10 cellular contexts compared by ENCODE assay signal in the genomic region with DNA sequence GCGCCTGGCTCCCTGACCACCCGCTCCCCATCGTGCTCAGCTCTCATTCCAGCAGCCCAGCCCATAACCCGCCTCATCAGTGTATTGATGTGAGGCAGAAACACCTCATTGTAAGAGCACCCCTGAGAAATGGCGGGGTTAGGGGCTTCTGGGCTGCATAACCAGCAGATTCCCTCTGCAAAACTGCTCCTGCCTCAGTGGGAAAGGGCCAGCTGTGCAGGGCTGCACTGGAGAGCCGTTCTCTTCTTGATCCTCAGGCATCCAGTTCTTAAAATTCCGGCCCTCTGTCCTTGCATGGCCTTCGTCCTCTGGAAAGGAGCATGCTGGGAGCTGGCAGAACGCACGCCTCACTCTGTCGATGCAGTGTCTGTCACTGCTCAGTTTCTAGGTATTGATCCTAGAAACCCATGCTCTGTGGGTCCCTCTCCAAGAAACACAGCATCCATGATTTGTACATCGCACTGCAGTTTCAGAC.
DNase-seq lines count a peak whose midpoint lies in the region; ATAC-seq lines count a peak whose summit lies in the region.
"Had no signal": no experiment of that assay in that cellular context is flagged by ENCODE, and none has a peak within 500 bp of the region (broad histone marks: within the 10 kb centered on the region; RNA-seq: fewer than 3 reads in every experiment).

No MANE protein-coding gene starts in this region.

- no peak overlapping the region for H2BK5ac ChIP-seq in mesenchymal stem cell (ENCODE audit: low read depth, low read length, poor library complexity, severe bottlenecking)

- no peak overlapping the region for H3K14ac ChIP-seq in mesenchymal stem cell (ENCODE audit: low read length in 2 of 2)

- no peak overlapping the region for H4K91ac ChIP-seq in mesenchymal stem cell (ENCODE audit: low read length)

- H2BK120ac ChIP-seq in mesenchymal stem cell (ENCODE audit: low read depth, low read length), result no peak overlapping the region

- DNase-seq in CD4-positive, CD25-positive, alpha-beta regulatory T cell, result no peak
- no peak for DNase-seq in activated CD4-positive, alpha-beta memory T cell treated with anti-CD3 and anti-CD28 coated beads, Interleukin-2, amount 10 ng/mL, durations not matched to agents 7 days and 5 days
- DNase-seq in mesenchymal stem cell (no peak), G401 (ENCODE audit: low spot score) (no peak), amygdala (lab: John Stamatoyannopoulos, UW) (no peak), iPS-NIHi11 (ENCODE audit: low spot score) (no peak), NCI-H774 (lab: John Stamatoyannopoulos, UW) (no peak)
- DNase-seq: PC-3 had no signal

- H2AFZ ChIP-seq in mesenchymal stem cell (ENCODE audit: low read depth, low read length), result no peak overlapping the region

- no peaks in the 10 kb centered on the region for H3K9me3 ChIP-seq in CD4-positive, CD25-positive, alpha-beta regulatory T cell (ENCODE audit: control insufficient read depth in 2 of 2, low read length in 2 of 2)
- no peaks in the 10 kb centered on the region for H3K9me3 ChIP-seq in mesenchymal stem cell (ENCODE audit: control insufficient read depth, low read length)
- H3K9me3 ChIP-seq: HAP-1 had no signal

- H2AK5ac ChIP-seq in mesenchymal stem cell (ENCODE audit: low read length, severe bottlenecking), result no peak overlapping the region

- H3K27ac ChIP-seq in CD4-positive, CD25-positive, alpha-beta regulatory T cell (ENCODE audit: insufficient read depth, low read length, poor library complexity, severe bottlenecking), result peak overlapping the region; percentile 44
- no peak overlapping the region for H3K27ac ChIP-seq in mesenchymal stem cell (ENCODE audit: low read length, poor library complexity, severe bottlenecking)

- H3K4ac ChIP-seq in mesenchymal stem cell (ENCODE audit: low read depth in 1 of 2, low read length in 2 of 2), result no peak overlapping the region

- H3K9me3 Mint-ChIP-seq in CD4-positive, CD25-positive, alpha-beta regulatory T cell, result no peaks in the 10 kb centered on the region
- no peaks in the 10 kb centered on the region for H3K9me3 Mint-ChIP-seq in activated CD4-positive, alpha-beta memory T cell treated with anti-CD3 and anti-CD28 coated beads, Interleukin-2, amount 10 ng/mL, durations not matched to agents 7 days and 5 days

- ATAC-seq in CD4-positive, CD25-positive, alpha-beta regulatory T cell (ENCODE audit: low read depth in 2 of 2), result no peak
- peak; percentile 15 for ATAC-seq in GM21423 (IDR thresholded peaks at IDR 0.05; ENCODE audit: unreplicated experiment)
- ATAC-seq: PC-3 had no signal

- WGBS in mesenchymal stem cell, result 97% methylated on average over 12 of the region's 12 CpGs

- no peak overlapping the region for H3K4me2 ChIP-seq in mesenchymal stem cell (ENCODE audit: low read length, poor library complexity, severe bottlenecking)

- peaks cover 20% of the 10 kb centered on the region for H3K4me1 ChIP-seq in CD4-positive, CD25-positive, alpha-beta regulatory T cell (ENCODE audit: control insufficient read depth, insufficient read depth, low read length, poor library complexity, severe bottlenecking)
- H3K4me1 ChIP-seq in mesenchymal stem cell (ENCODE audit: control insufficient read depth, insufficient read depth, low read depth, low read length), result peaks cover 6% of the 10 kb centered on the region
- H3K4me1 ChIP-seq: HAP-1 had no signal

- H3K36me3 Mint-ChIP-seq in CD4-positive, CD25-positive, alpha-beta regulatory T cell, result peaks cover 36% of the 10 kb centered on the region
- H3K36me3 Mint-ChIP-seq in activated CD4-positive, alpha-beta memory T cell treated with anti-CD3 and anti-CD28 coated beads, Interleukin-2, amount 10 ng/mL, durations not matched to agents 7 days and 5 days (ENCODE audit: low read depth), result peaks cover 55% of the 10 kb centered on the region

- no peak overlapping the region for H2BK12ac ChIP-seq in mesenchymal stem cell (ENCODE audit: low read length in 2 of 2)

- peak overlapping the region; percentile 92 to 94 (median 93) for H3K27ac Mint-ChIP-seq in CD4-positive, CD25-positive, alpha-beta regulatory T cell
- H3K27ac Mint-ChIP-seq in activated CD4-positive, alpha-beta memory T cell treated with anti-CD3 and anti-CD28 coated beads, Interleukin-2, amount 10 ng/mL, durations not matched to agents 7 days and 5 days, result peak overlapping the region; percentile 100

- in situ Hi-C loops in G401 (cut with HindIII; ENCODE audit: low sequenced_read_pairs), result no loop called here

- H3K27me3 ChIP-seq in CD4-positive, CD25-positive, alpha-beta regulatory T cell (ENCODE audit: control insufficient read depth, insufficient read depth, low read length), result no peaks in the 10 kb centered on the region
- H3K27me3 ChIP-seq in mesenchymal stem cell (ENCODE audit: control insufficient read depth in 1 of 2, insufficient read depth in 1 of 2, low read length in 2 of 2), result no peaks in the 10 kb centered on the region

- H2BK15ac ChIP-seq in mesenchymal stem cell (ENCODE audit: low read depth, poor library complexity, severe bottlenecking), result no peak overlapping the region

- peaks cover 21% of the 10 kb centered on the region for H3K36me3 ChIP-seq in CD4-positive, CD25-positive, alpha-beta regulatory T cell (ENCODE audit: control insufficient read depth, insufficient read depth, low read length)
- peaks cover 46 to 55% of the 10 kb centered on the region in 2 experiments for H3K36me3 ChIP-seq in mesenchymal stem cell (ENCODE audit: control insufficient read depth in 1 of 2, insufficient read depth in 2 of 2, low read depth in 1 of 2, low read length in 2 of 2)
- H3K36me3 ChIP-seq: HAP-1 had no signal

- CTCF ChIA-PET in activated CD4-positive, alpha-beta memory T cell treated with anti-CD3 and anti-CD28 coated beads, Interleukin-2, amount 10 ng/mL, durations not matched to agents 7 days and 5 days (lab: Charles Lee), result interaction anchor here (0.8 to 1.8 kb wide), 8 partner anchors 9 to 272 kb away, joined by 3 to 9 read pairs (median 3); no protein-coding TSS in a partner anchor

- peaks cover 4% of the 10 kb centered on the region for H3K27me3 Mint-ChIP-seq in CD4-positive, CD25-positive, alpha-beta regulatory T cell
- no peaks in the 10 kb centered on the region for H3K27me3 Mint-ChIP-seq in activated CD4-positive, alpha-beta memory T cell treated with anti-CD3 and anti-CD28 coated beads, Interleukin-2, amount 10 ng/mL, durations not matched to agents 7 days and 5 days

- H3K18ac ChIP-seq in mesenchymal stem cell (ENCODE audit: low read depth in 1 of 2, low read length in 2 of 2), result no peak overlapping the region

- H3K4me3 ChIP-seq in CD4-positive, CD25-positive, alpha-beta regulatory T cell (ENCODE audit: low read depth, low read length), result no peak overlapping the region
- H3K4me3 ChIP-seq in mesenchymal stem cell (ENCODE audit: insufficient read depth in 1 of 2, low read depth in 1 of 2, low read length in 2 of 2), result no peak overlapping the region
- H3K4me3 ChIP-seq: HAP-1 had no signal

- H3K4me1 Mint-ChIP-seq in CD4-positive, CD25-positive, alpha-beta regulatory T cell, result peaks cover 11 to 39% (median 19%) of the 10 kb centered on the region in 4 donors
- H3K4me1 Mint-ChIP-seq in activated CD4-positive, alpha-beta memory T cell treated with anti-CD3 and anti-CD28 coated beads, Interleukin-2, amount 10 ng/mL, durations not matched to agents 7 days and 5 days, result peaks cover 62% of the 10 kb centered on the region

- POLR2A ChIA-PET in activated CD4-positive, alpha-beta memory T cell treated with anti-CD3 and anti-CD28 coated beads, Interleukin-2, amount 10 ng/mL, durations not matched to agents 7 days and 5 days (lab: Charles Lee), result interaction anchor here (0.8 to 2.4 kb wide), 22 partner anchors 9 to 423 kb away, joined by 3 to 120 read pairs (median 6); no protein-coding TSS in a partner anchor

- no peak overlapping the region for H3K23ac ChIP-seq in mesenchymal stem cell (ENCODE audit: low read length in 2 of 2)

- peaks cover 2% of the 10 kb centered on the region for H3K79me1 ChIP-seq in mesenchymal stem cell (replicated peaks; ENCODE audit: low read length, poor library complexity, severe bottlenecking)

- H3K9ac ChIP-seq in mesenchymal stem cell (ENCODE audit: low read length), result no peak overlapping the region

- peak overlapping the region; percentile 39 to 85 (median 79) for H3K4me3 Mint-ChIP-seq in CD4-positive, CD25-positive, alpha-beta regulatory T cell
- peak overlapping the region; percentile 72 for H3K4me3 Mint-ChIP-seq in activated CD4-positive, alpha-beta memory T cell treated with anti-CD3 and anti-CD28 coated beads, Interleukin-2, amount 10 ng/mL, durations not matched to agents 7 days and 5 days

- H4K8ac ChIP-seq in mesenchymal stem cell (ENCODE audit: low read length), result peak overlapping the region; percentile 7
